Comparison of ENCODE assay signal across 1 cellular context in genomic region chr17:75191584-75191983, GRCh38.
TF ChIP-seq lines count a peak whose summit lies in the region.

No MANE protein-coding gene starts in this region.

TF ChIP-seq in HepG2, 621 proteins besides CTCF, POLR2A, EP300 and RAD21:
- TF ChIP-seq XBP1 (CRISPR knock-in tag; IDR thresholded peaks at IDR 0.05) (no peak), ZNF362 (CRISPR knock-in tag; IDR thresholded peaks at IDR 0.05; ENCODE audit: borderline replicate concordance) (peak; percentile 35; the same call in 1 of the 2 replicates), GPN1 (CRISPR knock-in tag; IDR thresholded peaks at IDR 0.05; ENCODE audit: borderline replicate concordance) (no peak), ZBED4 (CRISPR knock-in tag; IDR thresholded peaks at IDR 0.05; ENCODE audit: borderline replicate concordance) (no peak), ONECUT2 (CRISPR knock-in tag; IDR thresholded peaks at IDR 0.05) (no peak), IRX3 (CRISPR knock-in tag; IDR thresholded peaks at IDR 0.05; ENCODE audit: borderline replicate concordance, low read depth) (no peak), CAMTA2 (CRISPR knock-in tag; IDR thresholded peaks at IDR 0.05; ENCODE audit: borderline replicate concordance) (no peak), ZC3H4 (CRISPR knock-in tag; IDR thresholded peaks at IDR 0.05; ENCODE audit: borderline replicate concordance) (no peak), SRSF1 (optimal IDR thresholded peaks at IDR 0.05; ENCODE audit: low read depth, low read length) (no peak), MIER3 (CRISPR knock-in tag; IDR thresholded peaks at IDR 0.05; ENCODE audit: borderline replicate concordance) (no peak), CEBPB (IDR thresholded peaks at IDR 0.05; ENCODE audit: borderline replicate concordance, low read depth, low read length) (0 out of 2 replicates have a peak, but pooled peaks have one; percentile 23), KLF13 (CRISPR knock-in tag; IDR thresholded peaks at IDR 0.05) (no peak), CREB1 (IDR thresholded peaks at IDR 0.05) (peak; percentile 83), CREB1 (CRISPR knock-in tag; IDR thresholded peaks at IDR 0.05) (no peak), ZNF34 (CRISPR knock-in tag; IDR thresholded peaks at IDR 0.05; ENCODE audit: borderline replicate concordance) (no peak), NR2C2 (CRISPR knock-in tag; IDR thresholded peaks at IDR 0.05; ENCODE audit: borderline replicate concordance) (no peak), ZMAT5 (CRISPR knock-in tag; IDR thresholded peaks at IDR 0.05; ENCODE audit: borderline replicate concordance, low read depth) (no peak), ZZZ3 (CRISPR knock-in tag; IDR thresholded peaks at IDR 0.05; ENCODE audit: borderline replicate concordance) (no peak), RELA (CRISPR knock-in tag; IDR thresholded peaks at IDR 0.05) (no peak), ATF7 (IDR thresholded peaks at IDR 0.05) (peak; percentile 98), ATF7 (CRISPR knock-in tag; IDR thresholded peaks at IDR 0.05) (no peak)
TF ChIP-seq in HepG2: peak in this region for 4.
